15 cellular contexts compared by ENCODE assay signal in the genomic region with DNA sequence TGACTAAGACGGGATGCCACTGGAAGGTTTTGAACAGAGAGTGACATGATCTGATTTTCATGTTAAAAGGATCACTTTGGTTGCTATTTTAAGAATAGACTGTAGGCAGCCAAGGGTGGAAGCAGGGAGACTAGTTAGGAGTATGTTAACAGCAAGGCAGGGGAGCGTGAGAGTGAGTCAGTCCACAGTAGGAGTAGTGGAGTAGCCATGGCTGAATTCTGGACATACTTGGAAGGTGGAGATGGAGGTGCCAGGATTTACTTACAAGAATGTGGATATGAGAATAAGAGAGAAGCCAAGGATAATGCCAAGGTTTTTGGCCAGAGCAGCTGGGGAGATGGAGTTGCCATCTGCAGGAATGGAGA.
DNase-seq lines count a peak whose midpoint lies in the region; ATAC-seq and TF ChIP-seq lines count a peak whose summit lies in the region.
"Had no signal": no experiment of that assay in that cellular context is flagged by ENCODE, and none has a peak within 500 bp of the region (broad histone marks: within the 10 kb centered on the region; RNA-seq: fewer than 3 reads in every experiment).

No MANE protein-coding gene starts in this region.

- H3K4me1 ChIP-seq in Panc1 (ENCODE audit: control insufficient read depth, insufficient read depth, low read length): peaks cover 7% of the 10 kb centered on the region
- H3K4me1 ChIP-seq: tibial nerve had no signal

- DNase-seq in EL: peak; percentile 70
- DNase-seq in Panc1 (ENCODE audit: low read depth, low spot score): no peak
- DNase-seq in dermis blood vessel endothelial cell: peak; percentile 25
- DNase-seq in osteocyte (ENCODE audit: extremely low spot score, unreplicated experiment): peak; percentile 25
- DNase-seq in retina: no peak
- DNase-seq in NCI-H1092 treated with DMSO at 0.1 percent for 48 hours (lab: John Stamatoyannopoulos, UW): no peak
- DNase-seq: activated gamma-delta T cell, naive B cell, NCI-H82 had no signal

- peaks cover 44% of the 10 kb centered on the region for H3K4me1 Mint-ChIP-seq in osteocyte (ENCODE audit: unreplicated experiment)
- H3K4me1 Mint-ChIP-seq: GM23338 had no signal

- TSS peak; percentile 33 for BruUV-seq in Panc1 (replicated peaks; lab: Mats Ljungman, UMichigan)

- no peaks in the 10 kb centered on the region for H3K27me3 Mint-ChIP-seq in osteocyte (ENCODE audit: unreplicated experiment)
- H3K27me3 Mint-ChIP-seq: naive B cell had no signal

- no peaks in the 10 kb centered on the region for H3K36me3 ChIP-seq in Panc1 (ENCODE audit: control insufficient read depth, insufficient read depth, low read length)

- intact Hi-C loops in Panc1 (cut with micrococcal nuclease; ENCODE audit: unreplicated experiment): no loop called here

- in situ Hi-C loops in Panc1 (cut with HindIII; ENCODE audit: low pct_unique_long_range_greater_than_20kb, low sequenced_read_pairs): no loop called here

- H3K27me3 ChIP-seq in Panc1 (ENCODE audit: control insufficient read depth, insufficient read depth, low read length): no peaks in the 10 kb centered on the region
- H3K27me3 ChIP-seq: tibial nerve had no signal

- H3K9me3 ChIP-seq in Panc1 (ENCODE audit: control insufficient read depth, insufficient read depth, low read depth, low read length): peaks cover 6% of the 10 kb centered on the region; the same call in 1 of the 2 replicates

- no peak overlapping the region for H3K4me3 ChIP-seq in Panc1 (ENCODE audit: low read depth in 2 of 2, low read length in 2 of 2)
- H3K4me3 ChIP-seq: GM23338, SK-N-MC, tibial nerve had no signal

- no peak overlapping the region for H3K27ac ChIP-seq in Panc1 (ENCODE audit: low read length)
- H3K27ac ChIP-seq: SK-N-MC, tibial nerve had no signal

- TF ChIP-seq CTCF in Panc1 (IDR thresholded peaks at IDR 0.05) (no peak), osteocyte (IDR thresholded peaks at IDR 0.05) (no peak)

- H3K36me3 Mint-ChIP-seq in osteocyte (ENCODE audit: unreplicated experiment): peaks cover 28% of the 10 kb centered on the region

- peak overlapping the region; percentile 65 for H3K27ac Mint-ChIP-seq in osteocyte (ENCODE audit: unreplicated experiment)
- H3K27ac Mint-ChIP-seq: GM23338 had no signal

- POLR2A ChIA-PET in Panc1 (lab: Charles Lee): no interaction called here

- H3K9me3 Mint-ChIP-seq in osteocyte (ENCODE audit: unreplicated experiment): peaks cover 21% of the 10 kb centered on the region
- H3K9me3 Mint-ChIP-seq: GM23338 had no signal

- ATAC-seq in Panc1 (peak; percentile 67), HG03457 (IDR thresholded peaks at IDR 0.05; ENCODE audit: unreplicated experiment) (no peak), GM21528 (IDR thresholded peaks at IDR 0.05; ENCODE audit: low FRiP score, unreplicated experiment) (no peak)
- ATAC-seq: activated CD4-positive, CD25-positive, alpha-beta regulatory T cell treated with anti-CD3 and anti-CD28 coated beads, Interleukin-2, amount 50 U/mL, for 24 hours; GM23338 had no signal

- CTCF ChIA-PET in Panc1 (lab: Charles Lee): no interaction called here

- no peak overlapping the region for H3K4me3 Mint-ChIP-seq in osteocyte (ENCODE audit: unreplicated experiment)
- H3K4me3 Mint-ChIP-seq: GM23338 had no signal

Comparison
In these comparisons a context has a peak if more than half of its experiments do, and no peak if none do; other contexts are left out.
1. DNase-seq: peak in EL (single experiment), dermis blood vessel endothelial cell (single experiment) and osteocyte (single experiment); none in Panc1 (single experiment), retina (single experiment) and NCI-H1092 treated with DMSO at 0.1 percent for 48 hours (single experiment).